In the genomic region with DNA sequence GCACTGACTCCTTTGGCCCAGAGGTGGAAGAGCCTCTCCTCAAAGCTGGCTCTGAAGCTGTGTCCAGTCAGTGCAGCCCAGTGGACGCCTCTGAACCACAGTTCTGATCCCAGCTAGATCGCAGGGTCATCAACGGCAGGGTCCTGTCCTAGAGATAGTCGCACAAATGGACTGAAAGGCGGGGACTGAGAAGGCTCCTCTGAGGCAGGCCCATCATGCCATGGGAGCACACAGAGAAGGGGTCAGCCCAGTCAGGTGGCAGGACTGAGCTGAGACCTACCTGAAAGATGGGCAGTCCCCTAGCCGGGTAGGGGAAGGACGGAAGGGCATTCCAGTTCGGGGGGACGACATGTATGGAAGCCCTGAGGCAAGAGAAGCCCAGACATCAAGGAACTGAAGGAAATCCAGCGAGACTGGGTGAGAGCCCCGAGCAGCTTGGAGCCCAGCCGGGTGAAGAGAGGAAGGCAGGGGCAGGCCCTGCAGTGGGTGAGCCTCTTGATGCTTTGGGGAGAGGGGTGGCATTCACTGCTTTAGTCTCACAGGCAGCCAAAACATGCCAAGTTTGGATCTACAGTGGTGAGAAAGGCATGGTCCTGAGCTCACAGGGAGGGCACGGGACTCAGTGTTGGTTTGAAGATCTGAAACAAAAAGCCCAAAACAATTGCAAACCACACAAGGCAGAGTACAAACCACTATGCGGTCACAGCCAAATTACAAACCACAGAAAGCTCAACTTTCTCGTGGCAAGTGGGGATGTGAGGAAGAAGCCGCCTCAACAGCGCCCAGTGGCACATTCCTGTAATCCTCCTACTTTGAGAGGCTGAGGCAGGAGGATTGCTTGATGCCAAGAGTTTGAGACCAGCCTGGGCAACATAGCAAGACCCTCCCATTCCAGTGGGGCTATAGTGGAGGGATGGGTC, we compare ENCODE assay signal across 9 cellular contexts. TPM values are rescaled to one million over a fixed set of nuclear protein-coding genes. Genes with fewer than 3 reads are reported as not detected.
A peak's percentile ranks its signal among the peaks of the same experiment; 100 is the strongest.
DNase-seq lines count a peak whose midpoint lies in the region; ATAC-seq, FAIRE-seq and TF ChIP-seq lines count a peak whose summit lies in the region.
"Had no signal": no experiment of that assay in that cellular context is flagged by ENCODE, and none has a peak within 500 bp of the region (broad histone marks: within the 10 kb centered on the region; RNA-seq: fewer than 3 reads in every experiment).

No MANE protein-coding gene starts in this region.

- H3K9me3 Mint-ChIP-seq in effector memory CD8-positive, alpha-beta T cell, result no peaks in the 10 kb centered on the region

- intact Hi-C loops in posterior vena cava (cut with DNase I), result loop anchor here in 1 of 2 donors (5.0 to 10.0 kb wide), 2 partner anchors 51 to 114 kb away; partner anchors contain the start of gene DACT3

- FAIRE-seq in GM18507 (lab: Jason Lieb, UNC), result peak; percentile 85

- H3K27me3 Mint-ChIP-seq in effector memory CD8-positive, alpha-beta T cell, result no peaks in the 10 kb centered on the region

- H3K27me3 ChIP-seq in Peyer's patch, result no peaks in the 10 kb centered on the region

- DNase-seq in GM18507 (ENCODE audit: extremely low spot score, insufficient read length, low read depth) (no peak), Peyer's patch (peak in 2 of 3 donors; percentile 10 to 51), posterior vena cava (ENCODE audit: low spot score) (peak; percentile 63), COLO829 (ENCODE audit: low spot score) (no peak), NCI-H446 (lab: John Stamatoyannopoulos, UW) (no peak), DMS 273 treated with DMSO at 0.1 percent for 48 hours (lab: John Stamatoyannopoulos, UW) (no peak), GOT3 (lab: John Stamatoyannopoulos, UW) (no peak)
- DNase-seq in effector memory CD8-positive, alpha-beta T cell, result no peak
- DNase-seq: NCI-H187 had no signal

- peaks cover 32% of the 10 kb centered on the region for H3K36me3 Mint-ChIP-seq in effector memory CD8-positive, alpha-beta T cell (ENCODE audit: insufficient read depth)

- H3K9me3 ChIP-seq in Peyer's patch, result no peaks in the 10 kb centered on the region

- no peak for TF ChIP-seq POLR2A in Peyer's patch (IDR thresholded peaks at IDR 0.05)

- peak overlapping the region; percentile 85 to 89 for H3K27ac Mint-ChIP-seq in effector memory CD8-positive, alpha-beta T cell

- peaks cover 0 to 44% (median 0%) of the 10 kb centered on the region in 3 donors for H3K36me3 ChIP-seq in Peyer's patch

- no peak for TF ChIP-seq CTCF in Peyer's patch (IDR thresholded peaks at IDR 0.05)

- peak overlapping the region; percentile 40 to 71 for H3K4me3 Mint-ChIP-seq in effector memory CD8-positive, alpha-beta T cell

- ATAC-seq in effector memory CD8-positive, alpha-beta T cell (replicated peaks), result peak; percentile 35

- peak overlapping the region in 2 of 4 donors; percentile 36 to 49 for H3K27ac ChIP-seq in Peyer's patch

- H3K4me1 Mint-ChIP-seq in effector memory CD8-positive, alpha-beta T cell (ENCODE audit: low read depth in 2 of 2), result peaks cover 36% of the 10 kb centered on the region in 2 donors

- peaks cover 0 to 16% (median 8%) of the 10 kb centered on the region in 4 donors for H3K4me1 ChIP-seq in Peyer's patch

- no peak overlapping the region for H3K4me3 ChIP-seq in Peyer's patch

RNA-seq across cellular contexts. Expression of gene CALM3, which starts 10.0 kb away (rescaled TPM):
- 100 to 1,000 TPM; 134 to 282 (median 237) TPM for total RNA-seq in Peyer's patch
- total RNA-seq in posterior vena cava, result 100 to 1,000 TPM; 182 to 244 TPM

RNA-seq across cellular contexts. Expression of gene PTGIR, which starts 13.8 kb away (rescaled TPM):
- total RNA-seq in Peyer's patch, result 1 to 10 TPM in 2 of 4 donors, not detected in 2; 3.4 to 5.8 TPM
- 10 to 100 TPM; 17.3 to 29.8 TPM for total RNA-seq in posterior vena cava

RNA-seq across cellular contexts. Expression of gene GNG8, which starts 24.9 kb away (rescaled TPM):
- total RNA-seq in Peyer's patch (not detected), posterior vena cava (not detected)

RNA-seq across cellular contexts. Expression of gene DACT3, which starts 49.9 kb away (rescaled TPM):
- 1 to 10 TPM in 2 of 4 donors, under 1 TPM in 2; 0.53 to 2.3 (median 1.4) TPM for total RNA-seq in Peyer's patch
- 100 to 1,000 TPM in 1 of 2 donors, 10 to 100 TPM in 1; 72.0 to 122 TPM for total RNA-seq in posterior vena cava

Comparison
In these comparisons a context has a peak if more than half of its experiments do, and no peak if none do; other contexts are left out.
1. DNase-seq: peak in Peyer's patch (2 of 3) and posterior vena cava (single experiment); none in GM18507 (single experiment), effector memory CD8-positive, alpha-beta T cell (0 of 3), COLO829 (single experiment), NCI-H446 (0 of 2), DMS 273 treated with DMSO at 0.1 percent for 48 hours (single experiment) and GOT3 (single experiment).